1 cellular context compared by ENCODE assay signal in genomic region chr7:106282852-106283251, GRCh38.
A peak's percentile ranks its signal among the peaks of the same experiment; 100 is the strongest.
TF ChIP-seq lines count a peak whose summit lies in the region.

No MANE protein-coding gene starts in this region.

TF ChIP-seq in GM12878, 131 proteins besides CTCF, POLR2A, EP300 and RAD21 (continued from another document):
- TF ChIP-seq, protein P1, sequence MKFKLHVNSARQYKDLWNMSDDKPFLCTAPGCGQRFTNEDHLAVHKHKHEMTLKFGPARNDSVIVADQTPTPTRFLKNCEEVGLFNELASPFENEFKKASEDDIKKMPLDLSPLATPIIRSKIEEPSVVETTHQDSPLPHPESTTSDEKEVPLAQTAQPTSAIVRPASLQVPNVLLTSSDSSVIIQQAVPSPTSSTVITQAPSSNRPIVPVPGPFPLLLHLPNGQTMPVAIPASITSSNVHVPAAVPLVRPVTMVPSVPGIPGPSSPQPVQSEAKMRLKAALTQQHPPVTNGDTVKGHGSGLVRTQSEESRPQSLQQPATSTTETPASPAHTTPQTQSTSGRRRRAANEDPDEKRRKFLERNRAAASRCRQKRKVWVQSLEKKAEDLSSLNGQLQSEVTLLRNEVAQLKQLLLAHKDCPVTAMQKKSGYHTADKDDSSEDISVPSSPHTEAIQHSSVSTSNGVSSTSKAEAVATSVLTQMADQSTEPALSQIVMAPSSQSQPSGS (IDR thresholded peaks at IDR 0.05; ENCODE audit: low read length) = 0 out of 2 replicates have a peak, but pooled peaks have one; percentile 44
- no peak for TF ChIP-seq NBN (IDR thresholded peaks at IDR 0.05)
- no peak for TF ChIP-seq WRNIP1 (IDR thresholded peaks at IDR 0.05; ENCODE audit: borderline replicate concordance, low read depth, low read length)
- TF ChIP-seq NKRF (conservative IDR thresholded peaks at IDR 0.05) = no peak
- no peak for TF ChIP-seq SIX5 (IDR thresholded peaks at IDR 0.05; ENCODE audit: low read depth, low read length, severe bottlenecking)
- TF ChIP-seq SP1 (IDR thresholded peaks at IDR 0.05; ENCODE audit: low read depth, low read length) = no peak
- no peak for TF ChIP-seq GATAD2B (conservative IDR thresholded peaks at IDR 0.05; ENCODE audit: low read depth)
- TF ChIP-seq FOXM1 (IDR thresholded peaks at IDR 0.05; ENCODE audit: low read depth, low read length) = no peak
- TF ChIP-seq MTA3 (IDR thresholded peaks at IDR 0.05; ENCODE audit: borderline replicate concordance, low read length) = 0 out of 2 replicates have a peak, but pooled peaks have one; percentile 49
- no peak for TF ChIP-seq MYB (IDR thresholded peaks at IDR 0.05; ENCODE audit: borderline replicate concordance, low read depth, low read length)
- no peak for TF ChIP-seq SREBF2 (IDR thresholded peaks at IDR 0.05; ENCODE audit: low read length)
- no peak for TF ChIP-seq CHD2 (IDR thresholded peaks at IDR 0.05; ENCODE audit: borderline replicate concordance, low read depth, low read length)
- no peak for TF ChIP-seq POLR2AphosphoS5 (IDR thresholded peaks at IDR 0.05; ENCODE audit: low read length)
- TF ChIP-seq CREB1 (IDR thresholded peaks at IDR 0.05; ENCODE audit: low read depth) = no peak
- peak; percentile 86 for TF ChIP-seq RUNX3 (IDR thresholded peaks at IDR 0.05; ENCODE audit: low read length)
- TF ChIP-seq NFIC (IDR thresholded peaks at IDR 0.05; ENCODE audit: low read depth, low read length) = peak; percentile 51; the same call in 1 of the 2 replicates
- TF ChIP-seq SPI1 (IDR thresholded peaks at IDR 0.05; ENCODE audit: borderline replicate concordance, insufficient read depth, low read depth, low read length) = peak; percentile 46; the same call in 1 of the 2 replicates
- TF ChIP-seq NFYA (IDR thresholded peaks at IDR 0.05; ENCODE audit: borderline replicate concordance, low read depth, low read length) = no peak
- no peak for TF ChIP-seq RFX5 (IDR thresholded peaks at IDR 0.05; ENCODE audit: low read depth, low read length)
- peak; percentile 80 for TF ChIP-seq MEF2B (IDR thresholded peaks at IDR 0.05; ENCODE audit: partially characterized antibody, poor library complexity, severe bottlenecking)
- no peak for TF ChIP-seq TBL1XR1 (IDR thresholded peaks at IDR 0.05; ENCODE audit: low read depth, low read length)
- no peak for TF ChIP-seq ZZZ3 (IDR thresholded peaks at IDR 0.05; ENCODE audit: control insufficient read depth, insufficient read length, low read depth)
- 0 out of 2 replicates have a peak, but pooled peaks have one; percentile 6 for TF ChIP-seq BCL11A (IDR thresholded peaks at IDR 0.05; ENCODE audit: low read depth, low read length)
- no peak for TF ChIP-seq ASH2L (IDR thresholded peaks at IDR 0.05; ENCODE audit: borderline replicate concordance, low read depth)
- TF ChIP-seq RBBP5 (conservative IDR thresholded peaks at IDR 0.05) = no peak
- TF ChIP-seq SMAD5 (IDR thresholded peaks at IDR 0.05; ENCODE audit: low read depth) = no peak
- TF ChIP-seq IRF5 (IDR thresholded peaks at IDR 0.05; ENCODE audit: borderline replicate concordance) = no peak
- TF ChIP-seq E2F4 (IDR thresholded peaks at IDR 0.05; ENCODE audit: low read depth, low read length) = no peak
- no peak for TF ChIP-seq BCL3 (IDR thresholded peaks at IDR 0.05; ENCODE audit: borderline replicate concordance, insufficient read depth, low read depth, low read length, poor library complexity, severe bottlenecking)
- TF ChIP-seq HDGF (IDR thresholded peaks at IDR 0.05) = no peak
- TF ChIP-seq FOS (IDR thresholded peaks at IDR 0.05; ENCODE audit: borderline replicate concordance, extremely low read depth, insufficient read length) = no peak
- no peak for TF ChIP-seq TCF7 (IDR thresholded peaks at IDR 0.05; ENCODE audit: borderline replicate concordance)
- no peak for TF ChIP-seq CBFB (IDR thresholded peaks at IDR 0.05; ENCODE audit: low read depth)
- TF ChIP-seq FOXK2 (IDR thresholded peaks at IDR 0.05) = no peak
- no peak for TF ChIP-seq RAD51 (IDR thresholded peaks at IDR 0.05)
- TF ChIP-seq ZBED1 (IDR thresholded peaks at IDR 0.05; ENCODE audit: borderline replicate concordance) = no peak
- no peak for TF ChIP-seq RCOR1 (conservative IDR thresholded peaks at IDR 0.05; ENCODE audit: low read depth, low read length)
- TF ChIP-seq GABPA (IDR thresholded peaks at IDR 0.05; ENCODE audit: low read depth) = no peak
- no peak for TF ChIP-seq ZNF274 (IDR thresholded peaks at IDR 0.05; ENCODE audit: insufficient read depth, insufficient read length)
- no peak for TF ChIP-seq DPF2 (IDR thresholded peaks at IDR 0.05)
